Comparison of ENCODE assay signal across 9 cellular contexts in genomic region chr18:58867281-58867961, GRCh38. TPM values are rescaled to one million over a fixed set of nuclear protein-coding genes. Genes with fewer than 3 reads are reported as not detected.
A peak's percentile ranks its signal among the peaks of the same experiment; 100 is the strongest.
DNase-seq lines count a peak whose midpoint lies in the region; ATAC-seq and TF ChIP-seq lines count a peak whose summit lies in the region.
"Had no signal": no experiment of that assay in that cellular context is flagged by ENCODE, and none has a peak within 500 bp of the region (broad histone marks: within the 10 kb centered on the region; RNA-seq: fewer than 3 reads in every experiment).

No MANE protein-coding gene starts in this region.

- no peak overlapping the region for H3K4me3 ChIP-seq in sigmoid colon

- H3K4me1 Mint-ChIP-seq in Calu3 (ENCODE audit: low read depth, unreplicated experiment) (peaks cover 66% of the 10 kb centered on the region), glutamatergic neuron (ENCODE audit: low read depth, unreplicated experiment) (peaks cover 62% of the 10 kb centered on the region)
- H3K4me1 Mint-ChIP-seq in activated naive CD4-positive, alpha-beta T cell treated with anti-CD3 and anti-CD28 coated beads, Interleukin-2, amount 10 ng/mL, durations not matched to agents 7 days and 5 days = peaks cover 9% of the 10 kb centered on the region

- CTCF ChIA-PET in Calu3 (lab: Charles Lee) (no interaction called here), RWPE1 (lab: Yijun Ruan, JAX) (interaction anchor here (0.6 kb wide), 1 partner anchor 137 kb away, joined by 3 read pairs; no protein-coding TSS in a partner anchor)
- CTCF ChIA-PET in activated naive CD4-positive, alpha-beta T cell treated with anti-CD3 and anti-CD28 coated beads, Interleukin-2, amount 10 ng/mL, durations not matched to agents 7 days and 5 days (lab: Charles Lee) = interaction anchor here (0.6 kb wide), 1 partner anchor 914 kb away, joined by 3 read pairs; no protein-coding TSS in a partner anchor

- H3K9me3 ChIP-seq in sigmoid colon = no peaks in the 10 kb centered on the region

- intact Hi-C loops in Calu3 (cut with micrococcal nuclease; ENCODE audit: unreplicated experiment) = loop anchor here (10.0 kb wide), 1 partner anchor 197 kb away; no protein-coding TSS in a partner anchor
- intact Hi-C loops in sigmoid colon (cut with DNase I) = loop anchor here (5.0 kb wide), 1 partner anchor 195 kb away; the partner anchor contains the start of gene MALT1

- no peak for TF ChIP-seq EP300 in sigmoid colon (IDR thresholded peaks at IDR 0.05)

- POLR2A ChIA-PET in RWPE1 (lab: Yijun Ruan, JAX; ENCODE audit: low non-redundant PET) = interaction anchor here (0.7 kb wide), 1 partner anchor 82 kb away, joined by 3 read pairs; no protein-coding TSS in a partner anchor

- no peak for ATAC-seq in HG03571 (IDR thresholded peaks at IDR 0.05; ENCODE audit: unreplicated experiment)

- TF ChIP-seq POLR2A in sigmoid colon (IDR thresholded peaks at IDR 0.05) = no peak

- H3K9me3 Mint-ChIP-seq in Calu3 (ENCODE audit: low read depth, unreplicated experiment) (peaks cover 3% of the 10 kb centered on the region), glutamatergic neuron (ENCODE audit: unreplicated experiment) (peaks cover 20% of the 10 kb centered on the region)
- H3K9me3 Mint-ChIP-seq in activated naive CD4-positive, alpha-beta T cell treated with anti-CD3 and anti-CD28 coated beads, Interleukin-2, amount 10 ng/mL, durations not matched to agents 7 days and 5 days = no peaks in the 10 kb centered on the region

- peaks cover 0 to 75% (median 70%) of the 10 kb centered on the region in 4 donors for H3K4me1 ChIP-seq in sigmoid colon

- peak overlapping the region; percentile 73 for H3K4me3 Mint-ChIP-seq in Calu3 (ENCODE audit: low read depth, unreplicated experiment)
- peak overlapping the region; percentile 99 for H3K4me3 Mint-ChIP-seq in glutamatergic neuron (ENCODE audit: unreplicated experiment)
- H3K4me3 Mint-ChIP-seq in activated naive CD4-positive, alpha-beta T cell treated with anti-CD3 and anti-CD28 coated beads, Interleukin-2, amount 10 ng/mL, durations not matched to agents 7 days and 5 days = no peak overlapping the region

- H3K27ac ChIP-seq in RWPE1 = peak overlapping the region; percentile 63
- peak overlapping the region in 3 of 4 donors; percentile 91 to 96 (median 94) for H3K27ac ChIP-seq in sigmoid colon

- H3K36me3 Mint-ChIP-seq in Calu3 (ENCODE audit: insufficient read depth, unreplicated experiment) (peaks cover 77% of the 10 kb centered on the region), glutamatergic neuron (ENCODE audit: unreplicated experiment) (peaks cover 26% of the 10 kb centered on the region)
- no peaks in the 10 kb centered on the region for H3K36me3 Mint-ChIP-seq in activated naive CD4-positive, alpha-beta T cell treated with anti-CD3 and anti-CD28 coated beads, Interleukin-2, amount 10 ng/mL, durations not matched to agents 7 days and 5 days

- no peaks in the 10 kb centered on the region for H3K27me3 ChIP-seq in sigmoid colon

- peak overlapping the region; percentile 9 for H3K27ac Mint-ChIP-seq in Calu3 (ENCODE audit: unreplicated experiment)
- H3K27ac Mint-ChIP-seq in glutamatergic neuron (ENCODE audit: unreplicated experiment) = no peak overlapping the region
- H3K27ac Mint-ChIP-seq in activated naive CD4-positive, alpha-beta T cell treated with anti-CD3 and anti-CD28 coated beads, Interleukin-2, amount 10 ng/mL, durations not matched to agents 7 days and 5 days = no peak overlapping the region

- TF ChIP-seq CTCF in Calu3 (IDR thresholded peaks at IDR 0.05; ENCODE audit: unreplicated experiment) (no peak), RWPE1 (conservative IDR thresholded peaks at IDR 0.05; ENCODE audit: low read depth) (no peak), glutamatergic neuron (IDR thresholded peaks at IDR 0.05; ENCODE audit: partially characterized antibody, unreplicated experiment) (no peak), sigmoid colon (IDR thresholded peaks at IDR 0.05) (no peak)

- no TSS peak for BruUV-seq in Calu3 (replicated peaks; lab: Mats Ljungman, UMichigan)

- WGBS in sigmoid colon, 2 donors = 82 to 88% methylated on average over 10 of the region's 10 CpGs

- H3K36me3 ChIP-seq in sigmoid colon = peaks cover 0 to 26% (median 11%) of the 10 kb centered on the region in 4 donors

- DNase-seq in Calu3 (no peak), RWPE1 (ENCODE audit: low spot score) (peak; percentile 14), glutamatergic neuron (no peak), sigmoid colon (peak; percentile 62), dedifferentiated amniotic fluid mesenchymal stem cell (ENCODE audit: extremely low spot score) (no peak), COLO668 (lab: John Stamatoyannopoulos, UW; ENCODE audit: unreplicated experiment) (no peak)
- no peak for DNase-seq in activated naive CD4-positive, alpha-beta T cell treated with anti-CD3 and anti-CD28 coated beads, Interleukin-2, amount 10 ng/mL, durations not matched to agents 7 days and 5 days
- DNase-seq: activated gamma-delta T cell had no signal

- no peaks in the 10 kb centered on the region for H3K27me3 Mint-ChIP-seq in Calu3 (ENCODE audit: unreplicated experiment)
- H3K27me3 Mint-ChIP-seq in glutamatergic neuron (ENCODE audit: unreplicated experiment) = peaks cover 19% of the 10 kb centered on the region
- H3K27me3 Mint-ChIP-seq in activated naive CD4-positive, alpha-beta T cell treated with anti-CD3 and anti-CD28 coated beads, Interleukin-2, amount 10 ng/mL, durations not matched to agents 7 days and 5 days = peaks cover 72% of the 10 kb centered on the region

RNA-seq across cellular contexts. Expression of gene ZNF532, which starts 2.7 kb away (rescaled TPM):
- 124 and 150 TPM in 2 replicates for total RNA-seq in Calu3 (2022)
- total RNA-seq in glutamatergic neuron (ENCODE audit: unreplicated experiment) = 217 TPM
- 100 to 1,000 TPM in 1 of 4 donors, 10 to 100 TPM in 3; 71.0 to 104 (median 78.8) TPM for total RNA-seq in sigmoid colon
- polyA plus RNA-seq in sigmoid colon = 10 to 100 TPM in 1 of 3 donors, 1 to 10 TPM in 2; 1.4 to 10.1 (median 3.6) TPM

Comparison
In these comparisons a context has a peak if more than half of its experiments do, and no peak if none do; other contexts are left out.
1. DNase-seq: peak in RWPE1 (single experiment) and sigmoid colon (single experiment); none in Calu3 (single experiment), glutamatergic neuron (single experiment), dedifferentiated amniotic fluid mesenchymal stem cell (single experiment), activated naive CD4-positive, alpha-beta T cell treated with anti-CD3 and anti-CD28 coated beads, Interleukin-2, amount 10 ng/mL, durations not matched to agents 7 days and 5 days (single experiment) and COLO668 (single experiment).